In genomic region chr2:106193977-106194778, GRCh38 we compare ENCODE assay signal across 8 cellular contexts.
DNase-seq lines count a peak whose midpoint lies in the region; ATAC-seq lines count a peak whose summit lies in the region.

Gene UXS1, minus strand, starts transcription at chr2:106194301. Its CDS starts 60 bp downstream, at chr2:106194241.

- peak; percentile 61 for ATAC-seq in HG03442 (IDR thresholded peaks at IDR 0.05; ENCODE audit: unreplicated experiment)

- peak; percentile 87 to 93 for DNase-seq in AML-193 (lab: John Stamatoyannopoulos, UW)
- peak; percentile 93 for DNase-seq in GM19238 (ENCODE audit: insufficient read length, low spot score)
- DNase-seq in NCI-H524 (lab: John Stamatoyannopoulos, UW) = peak; percentile 93 to 96
- peak; percentile 97 to 98 for DNase-seq in activated CD4-positive, alpha-beta T cell treated with anti-CD3 and anti-CD28 coated beads for 4 hours
- DNase-seq in kidney tubule cell (ENCODE audit: low spot score) = peak; percentile 97
- DNase-seq in stimulated activated CD4-positive, alpha-beta T cell treated with anti-CD3 and anti-CD28 coated beads, Interleukin-1b, Interleukin-23, amount 100 ng/mL, for 24 hours (ENCODE audit: low read depth in 4 of 4, low spot score in 1 of 4) = peak; percentile 90 to 98 (median 96)

- peak within 1 kb of the TSS; percentile 66 for H3K27ac ChIP-seq in cingulate gyrus (ENCODE audit: low read depth, low read length)

Comparison
In these comparisons a context has a peak if more than half of its experiments do, and no peak if none do; other contexts are left out.
1. Peak in every context shown above with its lines: DNase-seq, ATAC-seq and H3K27ac ChIP-seq.